In genomic region chr5:59152701-59153245, GRCh38 we compare ENCODE assay signal across 15 cellular contexts.
DNase-seq lines count a peak whose midpoint lies in the region; ATAC-seq and TF ChIP-seq lines count a peak whose summit lies in the region.
"Had no signal": no experiment of that assay in that cellular context is flagged by ENCODE, and none has a peak within 500 bp of the region (broad histone marks: within the 10 kb centered on the region; RNA-seq: fewer than 3 reads in every experiment).

No MANE protein-coding gene starts in this region.

- no peak overlapping the region for H3K4me3 Mint-ChIP-seq in GM23338
- H3K4me3 Mint-ChIP-seq in endothelial cell (ENCODE audit: unreplicated experiment): no peak overlapping the region

- 0 out of 2 replicates have a peak overlapping the region, but pooled peaks have one; percentile 7 for H2AFZ ChIP-seq in GM23338

- H4K20me1 ChIP-seq in GM23338 (replicated peaks; ENCODE audit: insufficient read depth): no peaks in the 10 kb centered on the region

- H3K36me3 ChIP-seq in GM23338 (ENCODE audit: insufficient read depth): no peaks in the 10 kb centered on the region
- H3K36me3 ChIP-seq: left ventricle myocardium inferior, tibial nerve had no signal

- no peak for DNase-seq in GM23338 (ENCODE audit: low spot score)
- peak; percentile 13 for DNase-seq in SHP77 treated with DMSO at 0.1 percent for 48 hours (lab: John Stamatoyannopoulos, UW)
- peak; percentile 68 for DNase-seq in myocyte (ENCODE audit: low read depth)
- no peak for DNase-seq in endothelial cell (ENCODE audit: low spot score)
- no peak for DNase-seq in ecto neural progenitor cell (ENCODE audit: low spot score)
- no peak for DNase-seq in islet precursor cell
- DNase-seq in activated CD8-positive, alpha-beta memory T cell treated with anti-CD3 and anti-CD28 coated beads, Interleukin-2, amount 50 U/mL, for 4 hours: no peak
- DNase-seq: foreskin keratinocyte, GOT3, left ventricle myocardium inferior, NCI-H1105 had no signal

- no peak overlapping the region for H3K4me3 ChIP-seq in GM23338
- H3K4me3 ChIP-seq: coronary artery, left ventricle myocardium inferior, tibial nerve had no signal

- peaks cover 11% of the 10 kb centered on the region; the same call in 2 of the 3 replicates for H3K4me1 Mint-ChIP-seq in GM23338
- H3K4me1 Mint-ChIP-seq in endothelial cell (ENCODE audit: unreplicated experiment): no peaks in the 10 kb centered on the region

- H3K36me3 Mint-ChIP-seq in GM23338 (ENCODE audit: low read depth) (no peaks in the 10 kb centered on the region), endothelial cell (ENCODE audit: low read depth, unreplicated experiment) (no peaks in the 10 kb centered on the region)

- TF ChIP-seq CTCF in GM23338 (conservative IDR thresholded peaks at IDR 0.05; ENCODE audit: low read depth in 2 of 2): no peak
- no peak for TF ChIP-seq CTCF in endothelial cell (IDR thresholded peaks at IDR 0.05; ENCODE audit: unreplicated experiment)

- peaks cover 10% of the 10 kb centered on the region for H3K4me1 ChIP-seq in GM23338 (ENCODE audit: insufficient read depth)
- H3K4me1 ChIP-seq: foreskin keratinocyte, tibial nerve had no signal

- H3K27ac ChIP-seq in GM23338 (ENCODE audit: low read depth): no peak overlapping the region
- H3K27ac ChIP-seq: coronary artery, foreskin keratinocyte, left ventricle myocardium inferior, tibial nerve had no signal

- H3K9me3 Mint-ChIP-seq in GM23338: no peaks in the 10 kb centered on the region
- H3K9me3 Mint-ChIP-seq in endothelial cell (ENCODE audit: unreplicated experiment): no peaks in the 10 kb centered on the region

- no peaks in the 10 kb centered on the region for H3K79me2 ChIP-seq in GM23338 (replicated peaks; ENCODE audit: insufficient read depth)

- H3K27ac Mint-ChIP-seq in GM23338 (no peak overlapping the region), endothelial cell (ENCODE audit: unreplicated experiment) (no peak overlapping the region)
- H3K27ac Mint-ChIP-seq: progenitor cell of endocrine pancreas had no signal

- H3K27me3 ChIP-seq in GM23338 (ENCODE audit: insufficient read depth): no peaks in the 10 kb centered on the region
- H3K27me3 ChIP-seq: foreskin keratinocyte, tibial nerve had no signal

- H3F3A ChIP-seq in GM23338 (replicated peaks; ENCODE audit: low read depth): no peaks in the 10 kb centered on the region

- peaks cover 2% of the 10 kb centered on the region for H3K27me3 Mint-ChIP-seq in GM23338 (ENCODE audit: insufficient read depth, low read depth, poor library complexity)
- no peaks in the 10 kb centered on the region for H3K27me3 Mint-ChIP-seq in endothelial cell (ENCODE audit: unreplicated experiment)
- H3K27me3 Mint-ChIP-seq: progenitor cell of endocrine pancreas had no signal

- no peak overlapping the region for H3K4me2 ChIP-seq in GM23338

- H3K9me2 ChIP-seq in GM23338 (ENCODE audit: insufficient read depth): peaks cover 7% of the 10 kb centered on the region; the same call in 1 of the 2 replicates

- ATAC-seq in GM18873 (IDR thresholded peaks at IDR 0.05; ENCODE audit: low FRiP score, unreplicated experiment) (peak; percentile 61), GM23338 (no peak)
- ATAC-seq: foreskin keratinocyte had no signal

TF ChIP-seq in GM23338, 12 proteins besides CTCF, POLR2A, EP300 and RAD21:
- TF ChIP-seq STAT1 (IDR thresholded peaks at IDR 0.05; ENCODE audit: unreplicated experiment) (no peak), ZNF331 (CRISPR knock-in tag; IDR thresholded peaks at IDR 0.05; ENCODE audit: low read depth) (no peak), ZNF114 (CRISPR knock-in tag; IDR thresholded peaks at IDR 0.05) (no peak), POLR2AphosphoS5 (IDR thresholded peaks at IDR 0.05; ENCODE audit: low read depth) (no peak)

Comparison
In these comparisons a context has a peak if more than half of its experiments do, and no peak if none do; other contexts are left out.
1. DNase-seq: peak in SHP77 treated with DMSO at 0.1 percent for 48 hours (single experiment) and myocyte (single experiment); none in GM23338 (single experiment), endothelial cell (single experiment), ecto neural progenitor cell (single experiment), islet precursor cell (single experiment) and activated CD8-positive, alpha-beta memory T cell treated with anti-CD3 and anti-CD28 coated beads, Interleukin-2, amount 50 U/mL, for 4 hours (single experiment).